Comparison of ENCODE assay signal across 20 cellular contexts in the genomic region with DNA sequence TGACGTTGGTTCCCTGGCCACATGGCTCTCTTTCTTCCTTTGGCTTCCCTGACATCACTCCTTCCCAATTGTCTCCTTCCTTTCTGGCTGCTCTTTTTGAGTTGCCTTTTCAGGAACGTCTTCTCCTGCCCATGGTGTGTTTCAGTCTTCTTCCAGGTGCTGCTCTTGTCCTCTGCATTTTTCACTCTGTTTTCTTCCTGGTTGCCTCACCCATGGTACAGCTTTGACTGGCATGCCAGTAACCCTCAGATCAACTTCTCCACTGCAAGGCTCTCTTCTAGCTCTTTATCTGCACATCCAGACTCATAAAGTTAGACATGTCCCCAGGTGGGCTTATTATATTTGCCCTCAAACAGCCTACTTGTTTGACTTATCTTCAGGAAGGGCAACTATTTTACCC.
"Had no signal": no experiment of that assay in that cellular context is flagged by ENCODE, and none has a peak within 500 bp of the region (broad histone marks: within the 10 kb centered on the region; RNA-seq: fewer than 3 reads in every experiment).

No MANE protein-coding gene starts in this region.

- H3K4me2 ChIP-seq: hepatocyte had no signal

- H3K27ac ChIP-seq: coronary artery, dorsolateral prefrontal cortex, esophagus muscularis mucosa, foreskin keratinocyte, gastroesophageal sphincter, heart left ventricle, hepatocyte, left lung, lower lobe of right lung had no signal

- H2AFZ ChIP-seq: hepatocyte had no signal

- H3K4me1 ChIP-seq: esophagus muscularis mucosa, foreskin keratinocyte, gastroesophageal sphincter, heart left ventricle, left lung, lower lobe of right lung had no signal

- H3K36me3 ChIP-seq: esophagus muscularis mucosa, gastroesophageal sphincter, heart left ventricle, left lung, lower lobe of right lung had no signal

- H3K4me3 ChIP-seq: coronary artery, dorsolateral prefrontal cortex, esophagus muscularis mucosa, gastroesophageal sphincter, heart left ventricle, hepatocyte, left lung, lower lobe of right lung had no signal

- H3K9me3 ChIP-seq: esophagus muscularis mucosa, gastroesophageal sphincter, heart left ventricle, left lung, lower lobe of right lung had no signal

- H3K79me2 ChIP-seq: hepatocyte had no signal

- DNase-seq: dermis blood vessel endothelial cell; dorsolateral prefrontal cortex; effector CD4-positive, alpha-beta T cell; effector memory CD4-positive, alpha-beta T cell; foreskin keratinocyte; heart left ventricle; hypothalamus; immature natural killer cell; islet precursor cell; kidney; kidney glomerular epithelial cell; left lung; left ventricle myocardium superior; lower lobe of right lung; mesenchymal stem cell; naive thymus-derived CD4-positive, alpha-beta T cell had no signal

- H3K27me3 ChIP-seq: dorsolateral prefrontal cortex, esophagus muscularis mucosa, foreskin keratinocyte, gastroesophageal sphincter, heart left ventricle, hepatocyte, left lung had no signal

- ATAC-seq: foreskin keratinocyte; gastroesophageal sphincter; heart left ventricle; left lung; left ventricle myocardium superior; lower lobe of right lung; naive thymus-derived CD4-positive, alpha-beta T cell had no signal
